ENCODE assay signal across 10 cellular contexts in the genomic region with DNA sequence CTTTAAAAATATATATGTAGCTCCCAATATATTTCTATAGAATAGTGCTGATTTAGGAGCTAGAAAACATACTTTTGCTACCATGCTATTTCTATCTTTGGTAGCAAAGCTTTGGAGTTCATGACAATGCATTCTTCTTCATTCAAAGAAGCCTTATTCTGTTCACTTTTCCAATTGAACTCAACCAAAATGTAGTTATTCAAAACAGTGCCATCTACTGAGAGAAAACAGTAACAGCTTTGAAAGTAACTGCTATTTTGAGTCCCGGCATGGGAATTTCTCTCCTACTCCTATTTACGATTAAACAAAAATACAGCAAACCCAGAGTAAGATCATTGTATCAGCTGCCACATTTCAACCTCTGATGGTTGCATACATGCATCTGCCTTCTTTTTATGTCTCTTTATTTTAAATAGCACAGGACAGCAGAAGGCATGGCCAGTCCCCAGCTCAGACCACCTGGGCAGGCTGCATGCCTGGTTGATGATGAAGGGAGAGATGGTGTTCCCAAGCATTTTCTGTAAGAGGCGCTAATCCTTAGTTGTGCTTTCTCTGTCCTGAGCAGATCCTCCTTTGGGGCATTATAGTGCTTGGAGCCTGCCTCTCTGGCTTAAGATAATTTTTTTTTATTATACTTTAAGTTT.
DNase-seq lines count a peak whose midpoint lies in the region; ATAC-seq, FAIRE-seq and TF ChIP-seq lines count a peak whose summit lies in the region.
"Had no signal": no experiment of that assay in that cellular context is flagged by ENCODE, and none has a peak within 500 bp of the region (broad histone marks: within the 10 kb centered on the region; RNA-seq: fewer than 3 reads in every experiment).

No MANE protein-coding gene starts in this region.

- no peak overlapping the region for H3K27ac ChIP-seq in pancreas

- no peaks in the 10 kb centered on the region for H3K4me1 ChIP-seq in pancreas

- no peaks in the 10 kb centered on the region for H3K9me3 ChIP-seq in pancreas

- no peak for FAIRE-seq in pancreas (lab: Jason Lieb, UNC)
- FAIRE-seq: G401.6 had no signal

- peak; percentile 53 for TF ChIP-seq CTCF in epithelial cell of proximal tubule (conservative IDR thresholded peaks at IDR 0.05; ENCODE audit: low read depth, low read length)
- TF ChIP-seq CTCF in omental fat pad (IDR thresholded peaks at IDR 0.05): no peak
- TF ChIP-seq CTCF in pancreas (IDR thresholded peaks at IDR 0.05): peak in 1 of 4 donors; percentile 22

- no peaks in the 10 kb centered on the region for H3K36me3 ChIP-seq in pancreas

- DNase-seq in SKM-1 treated with dmso at 0.1 percent for 144 hours (lab: John Stamatoyannopoulos, UW; ENCODE audit: unreplicated experiment) (peak; percentile 38), SKM-1 (lab: John Stamatoyannopoulos, UW; ENCODE audit: unreplicated experiment) (no peak), NCI-H748 treated with DMSO at 0.1 percent for 48 hours (lab: John Stamatoyannopoulos, UW) (peak; percentile 5), epithelial cell of proximal tubule (ENCODE audit: low read depth) (no peak), superior temporal gyrus (ENCODE audit: extremely low spot score) (peak; percentile 58), omental fat pad (ENCODE audit: low spot score) (no peak), pancreas (no peak)
- no peak for DNase-seq in activated CD4-positive, CD25-positive, alpha-beta regulatory T cell (lab: John Stamatoyannopoulos, UW)

- ATAC-seq in omental fat pad (ENCODE audit: low FRiP score) (no peak), pancreas (no peak)
- ATAC-seq: esophagus mucosa had no signal

- H3K4me3 ChIP-seq in epithelial cell of proximal tubule (ENCODE audit: low read depth, low read length): no peak overlapping the region
- no peak overlapping the region for H3K4me3 ChIP-seq in pancreas

- WGBS in pancreas, 2 donors: 24 to 35% methylated on average over 3 of the region's 3 CpGs

- no peaks in the 10 kb centered on the region for H3K27me3 ChIP-seq in pancreas

- intact Hi-C loops in pancreas (cut with DNase I): no loop called here

Comparison
In these comparisons a context has a peak if more than half of its experiments do, and no peak if none do; other contexts are left out.
1. DNase-seq: peak in SKM-1 treated with dmso at 0.1 percent for 144 hours (single experiment), NCI-H748 treated with DMSO at 0.1 percent for 48 hours (single experiment) and superior temporal gyrus (single experiment); none in SKM-1 (single experiment), epithelial cell of proximal tubule (single experiment), omental fat pad (single experiment), pancreas (0 of 6) and activated CD4-positive, CD25-positive, alpha-beta regulatory T cell (0 of 4).